20 cellular contexts compared by ENCODE assay signal in the genomic region with DNA sequence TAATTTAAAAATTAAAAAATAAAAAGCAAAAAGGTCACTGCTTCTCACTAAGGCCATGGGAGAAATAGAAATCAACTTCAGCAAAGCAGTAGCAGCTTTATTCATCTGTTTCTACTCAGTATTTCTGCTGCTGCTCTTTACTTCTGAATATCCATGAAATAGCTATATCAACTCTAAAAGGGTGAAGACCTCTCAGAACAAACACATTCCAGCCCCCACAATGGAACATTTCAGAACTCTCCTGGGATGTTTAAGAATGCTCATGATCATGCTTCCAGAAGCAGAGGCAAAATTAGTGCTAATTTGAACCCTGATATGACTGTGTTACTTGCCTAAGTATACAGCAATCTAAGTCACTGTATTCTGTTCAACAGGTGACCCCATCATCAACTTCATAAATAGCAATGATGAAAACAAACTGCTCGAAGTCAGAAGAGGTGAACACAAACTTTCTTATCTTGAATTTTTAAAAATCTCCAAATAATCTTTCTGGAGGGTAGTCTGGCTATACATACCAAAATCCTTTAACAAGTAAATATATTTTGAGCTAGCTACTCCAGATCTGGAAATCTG.
"Had no signal": no experiment of that assay in that cellular context is flagged by ENCODE, and none has a peak within 500 bp of the region (broad histone marks: within the 10 kb centered on the region; RNA-seq: fewer than 3 reads in every experiment).

No MANE protein-coding gene starts in this region.

- H3K9me3 ChIP-seq: SJSA1 had no signal

- ATAC-seq: HepG2 had no signal

- DNase-seq: IMR-90, Kasumi-1, MM.1S, NCI-H1092 treated with DMSO at 0.1 percent for 48 hours, NCI-H1436, NCI-H187, NCI-H2029, NCI-H2081 treated with DMSO at 0.1 percent for 48 hours, NCI-H2171 treated with DMSO at 0.1 percent for 48 hours, NCI-H2227 treated with DMSO at 0.1 percent for 48 hours, NCI-H524, NCI-H69, NCI-H774, Right ventricle myocardium superior, RPMI8226, SIG-M5 had no signal

- H3K4me1 ChIP-seq: SJSA1 had no signal

- H3K27me3 ChIP-seq: SJSA1 had no signal

- H3K4me3 ChIP-seq: SJSA1, SK-N-MC had no signal

- H3K36me3 ChIP-seq: SJSA1 had no signal

- H3K27ac ChIP-seq: KMS-11, SJSA1, SK-N-MC had no signal
